ENCODE assay signal across 1 cellular context in the genomic region with DNA sequence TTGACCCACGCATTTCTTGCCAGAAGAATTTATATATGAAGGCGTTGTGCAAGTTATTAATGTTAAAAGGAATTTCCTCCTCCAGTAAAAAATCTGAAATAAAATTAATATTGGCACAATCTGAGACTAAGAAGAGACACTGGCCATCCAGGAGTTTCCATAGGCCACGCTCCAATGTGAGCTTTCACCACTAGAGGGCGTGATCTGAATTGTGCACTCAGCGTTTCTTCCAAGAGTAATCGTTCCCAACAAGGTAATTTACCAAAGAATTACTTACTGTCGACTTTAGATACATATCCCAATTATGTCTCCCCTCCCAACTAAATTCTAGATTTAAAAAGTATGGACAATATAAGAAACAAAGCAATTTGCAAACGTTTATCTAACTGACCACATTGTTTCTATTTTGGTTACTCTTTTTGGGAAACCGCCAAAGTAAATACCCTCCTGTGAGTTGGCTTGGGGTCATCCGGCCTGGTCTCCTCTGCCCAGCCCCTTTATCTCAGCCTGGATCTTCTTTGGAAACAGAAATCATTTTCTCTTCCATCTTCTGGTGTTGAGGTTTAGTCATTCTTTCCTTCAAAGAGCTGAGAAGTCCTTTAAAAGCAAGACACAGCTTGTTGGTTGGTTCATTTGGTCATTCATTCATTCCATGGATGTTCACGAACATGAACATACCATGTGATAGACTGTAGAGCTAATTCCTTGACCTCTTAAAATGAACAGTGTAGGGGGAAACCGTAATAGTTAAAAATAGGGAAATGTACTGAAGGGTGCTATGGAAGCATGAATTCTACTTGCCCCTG.
A peak's percentile ranks its signal among the peaks of the same experiment; 100 is the strongest.
TF ChIP-seq lines count a peak whose summit lies in the region.

No MANE protein-coding gene starts in this region.

TF ChIP-seq in SK-N-SH, 30 proteins besides CTCF, POLR2A, EP300 and RAD21 (continued from another document):
- TF ChIP-seq, protein P1, sequence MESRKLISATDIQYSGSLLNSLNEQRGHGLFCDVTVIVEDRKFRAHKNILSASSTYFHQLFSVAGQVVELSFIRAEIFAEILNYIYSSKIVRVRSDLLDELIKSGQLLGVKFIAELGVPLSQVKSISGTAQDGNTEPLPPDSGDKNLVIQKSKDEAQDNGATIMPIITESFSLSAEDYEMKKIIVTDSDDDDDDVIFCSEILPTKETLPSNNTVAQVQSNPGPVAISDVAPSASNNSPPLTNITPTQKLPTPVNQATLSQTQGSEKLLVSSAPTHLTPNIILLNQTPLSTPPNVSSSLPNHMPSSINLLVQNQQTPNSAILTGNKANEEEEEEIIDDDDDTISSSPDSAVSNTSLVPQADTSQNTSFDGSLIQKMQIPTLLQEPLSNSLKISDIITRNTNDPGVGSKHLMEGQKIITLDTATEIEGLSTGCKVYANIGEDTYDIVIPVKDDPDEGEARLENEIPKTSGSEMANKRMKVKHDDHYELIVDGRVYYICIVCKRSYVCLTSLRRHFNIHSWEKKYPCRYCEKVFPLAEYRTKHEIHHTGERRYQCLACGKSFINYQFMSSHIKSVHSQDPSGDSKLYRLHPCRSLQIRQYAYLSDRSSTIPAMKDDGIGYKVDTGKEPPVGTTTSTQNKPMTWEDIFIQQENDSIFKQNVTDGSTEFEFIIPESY (IDR thresholded peaks at IDR 0.05; ENCODE audit: borderline replicate concordance, low read depth): no peak
- TF ChIP-seq MEF2A (IDR thresholded peaks at IDR 0.05; ENCODE audit: borderline replicate concordance, low read depth) (peak; percentile 77), GATA2 (CRISPR knock-in tag; IDR thresholded peaks at IDR 0.05) (no peak), NFIC (IDR thresholded peaks at IDR 0.05; ENCODE audit: borderline replicate concordance) (peak; percentile 70; the same call in 1 of the 2 replicates), MXI1 (IDR thresholded peaks at IDR 0.05; ENCODE audit: low read depth, low read length) (no peak), JUND (IDR thresholded peaks at IDR 0.05) (0 out of 2 replicates have a peak, but pooled peaks have one; percentile 5), TAF1 (IDR thresholded peaks at IDR 0.05; ENCODE audit: borderline replicate concordance, low read depth, low read length) (no peak), SIN3A (IDR thresholded peaks at IDR 0.05; ENCODE audit: borderline replicate concordance, low read depth, low read length) (no peak), RFX5 (IDR thresholded peaks at IDR 0.05; ENCODE audit: low read length) (no peak), EZH2phosphoT487 (IDR thresholded peaks at IDR 0.05; ENCODE audit: borderline replicate concordance, low read depth) (no peak), RXRA (IDR thresholded peaks at IDR 0.05; ENCODE audit: borderline replicate concordance, low read depth) (no peak)
- TF ChIP-seq, protein P2, sequence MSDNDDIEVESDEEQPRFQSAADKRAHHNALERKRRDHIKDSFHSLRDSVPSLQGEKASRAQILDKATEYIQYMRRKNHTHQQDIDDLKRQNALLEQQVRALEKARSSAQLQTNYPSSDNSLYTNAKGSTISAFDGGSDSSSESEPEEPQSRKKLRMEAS (IDR thresholded peaks at IDR 0.05; ENCODE audit: low read depth): 0 out of 2 replicates have a peak, but pooled peaks have one; percentile 33
- TF ChIP-seq, protein P3, sequence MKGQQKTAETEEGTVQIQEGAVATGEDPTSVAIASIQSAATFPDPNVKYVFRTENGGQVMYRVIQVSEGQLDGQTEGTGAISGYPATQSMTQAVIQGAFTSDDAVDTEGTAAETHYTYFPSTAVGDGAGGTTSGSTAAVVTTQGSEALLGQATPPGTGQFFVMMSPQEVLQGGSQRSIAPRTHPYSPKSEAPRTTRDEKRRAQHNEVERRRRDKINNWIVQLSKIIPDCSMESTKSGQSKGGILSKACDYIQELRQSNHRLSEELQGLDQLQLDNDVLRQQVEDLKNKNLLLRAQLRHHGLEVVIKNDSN (IDR thresholded peaks at IDR 0.05; ENCODE audit: borderline replicate concordance, low read depth): no peak
